10 cellular contexts compared by ENCODE assay signal in genomic region chr13:49098198-49098597, GRCh38.
A peak's percentile ranks its signal among the peaks of the same experiment; 100 is the strongest.
DNase-seq lines count a peak whose midpoint lies in the region; ATAC-seq, FAIRE-seq and TF ChIP-seq lines count a peak whose summit lies in the region.
"Had no signal": no experiment of that assay in that cellular context is flagged by ENCODE, and none has a peak within 500 bp of the region (broad histone marks: within the 10 kb centered on the region; RNA-seq: fewer than 3 reads in every experiment).

No MANE protein-coding gene starts in this region.

- no peak overlapping the region for H3K4me3 ChIP-seq in A549
- H3K4me3 ChIP-seq in lung = no peak overlapping the region

- H3K36me3 ChIP-seq in lung (ENCODE audit: control insufficient read depth in 2 of 2, insufficient read depth in 2 of 2, low read length in 2 of 2) = no peaks in the 10 kb centered on the region

- FAIRE-seq in A549 (lab: Jason Lieb, UNC) (no peak), HTR-8/SVneo (lab: Jason Lieb, UNC) (no peak)
- FAIRE-seq: G401.6 had no signal

- H3K4me1 ChIP-seq in A549 (peaks cover 30% of the 10 kb centered on the region), lung (ENCODE audit: control insufficient read depth in 2 of 2, insufficient read depth in 2 of 2, low read length in 2 of 2) (peaks cover 0 to 19% of the 10 kb centered on the region in 2 donors)

- DNase-seq in A549 (ENCODE audit: low read depth in 1 of 2, low spot score in 1 of 2) (peak in 1 of 2 experiments; percentile 70), HTR-8/SVneo (ENCODE audit: insufficient read length, low spot score) (peak; percentile 19), cerebellum (ENCODE audit: low spot score) (peak; percentile 24), lung (ENCODE audit: low spot score) (no peak), epidermal melanocyte (ENCODE audit: insufficient read length, low spot score) (no peak), midbrain (lab: John Stamatoyannopoulos, UW) (no peak)
- DNase-seq: stimulated activated CD4-positive, alpha-beta T cell treated with anti-CD3 and anti-CD28 coated beads, Interleukin-15, amount 100 ng/mL, for 24 hours had no signal

- H3K9me3 ChIP-seq in A549 = no peaks in the 10 kb centered on the region
- H3K9me3 ChIP-seq in lung (ENCODE audit: control insufficient read depth in 2 of 2, insufficient read depth in 1 of 2, low read length in 1 of 2) = no peaks in the 10 kb centered on the region

- CTCF ChIA-PET in A549 (lab: Yijun Ruan, JAX) = interaction anchor here (2.0 kb wide), 1 partner anchor 12 kb away, joined by 5 read pairs; no protein-coding TSS in a partner anchor

- ATAC-seq in A549 (peak; percentile 73 to 77; a peak in 4 of 6 replicates), lung (ENCODE audit: insufficient read depth, low FRiP score) (peak; percentile 50), HG03565 (IDR thresholded peaks at IDR 0.05; ENCODE audit: unreplicated experiment) (no peak), HG03469 (IDR thresholded peaks at IDR 0.05; ENCODE audit: unreplicated experiment) (no peak)

- POLR2A ChIA-PET in A549 (lab: Yijun Ruan, JAX) = no interaction called here

- peak overlapping the region; percentile 54 for H3K4me2 ChIP-seq in A549

- no peak for TF ChIP-seq RAD21 in A549 (conservative IDR thresholded peaks at IDR 0.05 in 1 of 2, IDR thresholded peaks at IDR 0.05 in 1 of 2)

- WGBS in A549 (ENCODE audit: missing lambda C conversion rate) = 27% methylated on average over 2 of the region's 2 CpGs
- 38 to 71% methylated on average over 2 of the region's 2 CpGs for WGBS in lung, 2 donors

- peak overlapping the region; percentile 44 to 61; a peak in 4 of 6 replicates for H3K27ac ChIP-seq in A549
- H3K27ac ChIP-seq in lung (ENCODE audit: low read depth in 1 of 2, low read length in 1 of 2) = peak overlapping the region in 1 of 2 donors; percentile 72

- TF ChIP-seq CTCF in A549 (IDR thresholded peaks at IDR 0.05) (no peak), lung (IDR thresholded peaks at IDR 0.05; ENCODE audit: control extremely low read depth, extremely low read depth) (no peak)

- no peak for TF ChIP-seq EP300 in A549 (IDR thresholded peaks at IDR 0.05)

- TF ChIP-seq POLR2A in A549 (IDR thresholded peaks at IDR 0.05; ENCODE audit: low read length) = no peak

- H3K27me3 ChIP-seq in lung (ENCODE audit: control insufficient read depth, insufficient read depth) = no peaks in the 10 kb centered on the region

TF ChIP-seq in A549, 52 proteins besides CTCF, POLR2A, EP300 and RAD21:
- TF ChIP-seq SREBF2 (IDR thresholded peaks at IDR 0.05) = no peak
- TF ChIP-seq MAFK (IDR thresholded peaks at IDR 0.05; ENCODE audit: partially characterized antibody) = no peak
- no peak for TF ChIP-seq MAZ (IDR thresholded peaks at IDR 0.05; ENCODE audit: borderline replicate concordance, low read depth, low read length)
- TF ChIP-seq TP53 (CRISPR knock-in tag; IDR thresholded peaks at IDR 0.05) = no peak
- no peak for TF ChIP-seq HMGXB4 (CRISPR knock-in tag; IDR thresholded peaks at IDR 0.05; ENCODE audit: borderline replicate concordance)
- no peak for TF ChIP-seq NR3C1 (IDR thresholded peaks at IDR 0.05)
- TF ChIP-seq REST (IDR thresholded peaks at IDR 0.05) = no peak
- peak; percentile 53; the same call in 1 of the 2 replicates for TF ChIP-seq GATA3 (IDR thresholded peaks at IDR 0.05; ENCODE audit: borderline replicate concordance)
- TF ChIP-seq JUNB (IDR thresholded peaks at IDR 0.05) = peak; percentile 58
- TF ChIP-seq, protein P1, sequence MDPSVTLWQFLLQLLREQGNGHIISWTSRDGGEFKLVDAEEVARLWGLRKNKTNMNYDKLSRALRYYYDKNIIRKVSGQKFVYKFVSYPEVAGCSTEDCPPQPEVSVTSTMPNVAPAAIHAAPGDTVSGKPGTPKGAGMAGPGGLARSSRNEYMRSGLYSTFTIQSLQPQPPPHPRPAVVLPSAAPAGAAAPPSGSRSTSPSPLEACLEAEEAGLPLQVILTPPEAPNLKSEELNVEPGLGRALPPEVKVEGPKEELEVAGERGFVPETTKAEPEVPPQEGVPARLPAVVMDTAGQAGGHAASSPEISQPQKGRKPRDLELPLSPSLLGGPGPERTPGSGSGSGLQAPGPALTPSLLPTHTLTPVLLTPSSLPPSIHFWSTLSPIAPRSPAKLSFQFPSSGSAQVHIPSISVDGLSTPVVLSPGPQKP (IDR thresholded peaks at IDR 0.05; ENCODE audit: low read depth, low read length) = no peak
- TF ChIP-seq FOSL2 (IDR thresholded peaks at IDR 0.05) = no peak
- TF ChIP-seq FOSL2 (CRISPR knock-in tag; IDR thresholded peaks at IDR 0.05) = peak; percentile 66
- TF ChIP-seq RFX5 (IDR thresholded peaks at IDR 0.05) = no peak

Comparison
In these comparisons a context has a peak if more than half of its experiments do, and no peak if none do; other contexts are left out.
1. ATAC-seq: peak in A549 (2 of 2) and lung (single experiment); none in HG03565 (single experiment) and HG03469 (single experiment).
2. DNase-seq: peak in HTR-8/SVneo (single experiment) and cerebellum (single experiment); none in lung (single experiment), epidermal melanocyte (single experiment) and midbrain (single experiment).